In the genomic region with DNA sequence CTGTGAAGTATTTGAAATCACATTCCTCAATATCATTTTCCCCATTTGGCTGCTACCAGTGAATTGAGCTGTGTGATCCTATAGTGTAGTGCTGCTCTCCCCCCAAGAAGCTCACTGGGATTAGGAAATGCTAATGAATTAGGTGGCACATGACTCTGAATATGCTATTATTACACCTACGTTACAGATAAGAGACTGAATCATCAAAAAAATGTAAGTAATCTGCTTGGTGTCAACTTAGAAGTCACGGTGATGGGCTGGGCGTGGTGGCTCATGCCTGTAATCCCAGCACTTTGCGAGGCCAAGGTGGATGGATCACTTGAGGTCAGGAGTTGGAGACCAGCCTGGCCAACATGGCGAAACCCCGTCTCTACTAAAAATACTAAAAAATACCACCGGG, we compare ENCODE assay signal across 29 cellular contexts.
"Had no signal": no experiment of that assay in that cellular context is flagged by ENCODE, and none has a peak within 500 bp of the region (broad histone marks: within the 10 kb centered on the region; RNA-seq: fewer than 3 reads in every experiment).

No MANE protein-coding gene starts in this region.

- H3K27ac Mint-ChIP-seq: activated B cell treated with CpG ODN at 0.5 μM for 24 hours; activated CD4-positive, alpha-beta memory T cell treated with anti-CD3 and anti-CD28 coated beads for 36 hours; activated CD4-positive, alpha-beta T cell treated with anti-CD3 and anti-CD28 coated beads, Interleukin-2, amount 10 ng/mL, durations not matched to agents 7 days and 5 days; activated naive CD4-positive, alpha-beta T cell treated with anti-CD3 and anti-CD28 coated beads, Interleukin-2, amount 10 ng/mL, durations not matched to agents 7 days and 5 days; activated naive CD8-positive, alpha-beta T cell treated with anti-CD3 and anti-CD28 coated beads for 36 hours; activated T-cell treated with anti-CD3 and anti-CD28 coated beads, Interleukin-2, amount 50 U/mL, for 72 hours; activated T-helper 2 cell treated with anti-CD3 and anti-CD28 coated beads, Interferon-gamma antibody, Interleukin-2, Interleukin-4, amounts not matched to agents 10 μg/mL and 5 μg/mL and 100 μg/mL, durations not matched to agents 14 hours and 24 hours and 36 hours had no signal

- DNase-seq: activated B cell treated with CpG ODN at 0.5 μM for 24 hours; activated CD4-positive, alpha-beta memory T cell treated with anti-CD3 and anti-CD28 coated beads for 36 hours; activated CD4-positive, alpha-beta T cell treated with anti-CD3 and anti-CD28 coated beads for 1 hour; activated CD4-positive, alpha-beta T cell treated with anti-CD3 and anti-CD28 coated beads, Interleukin-2, amount 10 ng/mL, durations not matched to agents 7 days and 5 days; activated CD8-positive, alpha-beta memory T cell treated with anti-CD3 and anti-CD28 coated beads, Interleukin-2, amount 50 U/mL, for 4 hours; activated gamma-delta T cell treated with Interleukin-2 at 50 U/mL for 16 hours; activated naive CD4-positive, alpha-beta T cell treated with anti-CD3 and anti-CD28 coated beads, Interleukin-2, amount 10 ng/mL, durations not matched to agents 7 days and 5 days; activated naive CD8-positive, alpha-beta T cell treated with anti-CD3 and anti-CD28 coated beads for 36 hours; activated T-cell treated with anti-CD3 and anti-CD28 coated beads, Interleukin-2, amount 50 U/mL, for 72 hours; anterior cingulate cortex; KBM-7; NCI-H1092; NCI-H1417; NCI-H2029; NCI-H2107; NCI-H2171 treated with DMSO at 0.1 percent for 48 hours; NCI-H345; NCI-H510A; NCI-H526 treated with DMSO at 0.1 percent for 48 hours; NCI-H82; NK-92 treated with Interleukin-12 subunit alpha and Interleukin-12 subunit beta, amount 100 ng/mL, for 24 hours; PC-3; SIG-M5; T-helper 2 cell; T1000 had no signal

- H3K9me3 Mint-ChIP-seq: activated B cell treated with CpG ODN at 0.5 μM for 24 hours; activated CD4-positive, alpha-beta memory T cell treated with anti-CD3 and anti-CD28 coated beads for 36 hours; activated CD4-positive, alpha-beta T cell treated with anti-CD3 and anti-CD28 coated beads, Interleukin-2, amount 10 ng/mL, durations not matched to agents 7 days and 5 days; activated naive CD4-positive, alpha-beta T cell treated with anti-CD3 and anti-CD28 coated beads, Interleukin-2, amount 10 ng/mL, durations not matched to agents 7 days and 5 days; activated naive CD8-positive, alpha-beta T cell treated with anti-CD3 and anti-CD28 coated beads for 36 hours; activated T-cell treated with anti-CD3 and anti-CD28 coated beads, Interleukin-2, amount 50 U/mL, for 72 hours; activated T-helper 2 cell treated with anti-CD3 and anti-CD28 coated beads, Interferon-gamma antibody, Interleukin-2, Interleukin-4, amounts not matched to agents 10 μg/mL and 5 μg/mL and 100 μg/mL, durations not matched to agents 14 hours and 24 hours and 36 hours; central memory CD8-positive, alpha-beta T cell had no signal

- H3K4me1 Mint-ChIP-seq: activated B cell treated with CpG ODN at 0.5 μM for 24 hours; activated CD4-positive, alpha-beta T cell treated with anti-CD3 and anti-CD28 coated beads, Interleukin-2, amount 10 ng/mL, durations not matched to agents 7 days and 5 days; activated naive CD4-positive, alpha-beta T cell treated with anti-CD3 and anti-CD28 coated beads, Interleukin-2, amount 10 ng/mL, durations not matched to agents 7 days and 5 days; activated naive CD8-positive, alpha-beta T cell treated with anti-CD3 and anti-CD28 coated beads for 36 hours; central memory CD8-positive, alpha-beta T cell had no signal

- H3K4me3 Mint-ChIP-seq: activated B cell treated with CpG ODN at 0.5 μM for 24 hours; activated CD4-positive, alpha-beta memory T cell treated with anti-CD3 and anti-CD28 coated beads for 36 hours; activated CD4-positive, alpha-beta T cell treated with anti-CD3 and anti-CD28 coated beads, Interleukin-2, amount 10 ng/mL, durations not matched to agents 7 days and 5 days; activated naive CD4-positive, alpha-beta T cell treated with anti-CD3 and anti-CD28 coated beads, Interleukin-2, amount 10 ng/mL, durations not matched to agents 7 days and 5 days; activated naive CD8-positive, alpha-beta T cell treated with anti-CD3 and anti-CD28 coated beads for 36 hours; activated T-cell treated with anti-CD3 and anti-CD28 coated beads, Interleukin-2, amount 50 U/mL, for 72 hours; central memory CD8-positive, alpha-beta T cell had no signal

- ATAC-seq: activated T-cell treated with anti-CD3 and anti-CD28 coated beads, Interleukin-2, amount 50 U/mL, for 72 hours; PC-3 had no signal

- H3K36me3 Mint-ChIP-seq: activated CD4-positive, alpha-beta memory T cell treated with anti-CD3 and anti-CD28 coated beads for 36 hours; activated naive CD4-positive, alpha-beta T cell treated with anti-CD3 and anti-CD28 coated beads, Interleukin-2, amount 10 ng/mL, durations not matched to agents 7 days and 5 days; activated naive CD8-positive, alpha-beta T cell treated with anti-CD3 and anti-CD28 coated beads for 36 hours had no signal

- FAIRE-seq: RCC 7860, TTC549 had no signal

- H3K27me3 Mint-ChIP-seq: activated CD4-positive, alpha-beta memory T cell treated with anti-CD3 and anti-CD28 coated beads for 36 hours had no signal
